Comparison of ENCODE assay signal across 12 cellular contexts in the genomic region with DNA sequence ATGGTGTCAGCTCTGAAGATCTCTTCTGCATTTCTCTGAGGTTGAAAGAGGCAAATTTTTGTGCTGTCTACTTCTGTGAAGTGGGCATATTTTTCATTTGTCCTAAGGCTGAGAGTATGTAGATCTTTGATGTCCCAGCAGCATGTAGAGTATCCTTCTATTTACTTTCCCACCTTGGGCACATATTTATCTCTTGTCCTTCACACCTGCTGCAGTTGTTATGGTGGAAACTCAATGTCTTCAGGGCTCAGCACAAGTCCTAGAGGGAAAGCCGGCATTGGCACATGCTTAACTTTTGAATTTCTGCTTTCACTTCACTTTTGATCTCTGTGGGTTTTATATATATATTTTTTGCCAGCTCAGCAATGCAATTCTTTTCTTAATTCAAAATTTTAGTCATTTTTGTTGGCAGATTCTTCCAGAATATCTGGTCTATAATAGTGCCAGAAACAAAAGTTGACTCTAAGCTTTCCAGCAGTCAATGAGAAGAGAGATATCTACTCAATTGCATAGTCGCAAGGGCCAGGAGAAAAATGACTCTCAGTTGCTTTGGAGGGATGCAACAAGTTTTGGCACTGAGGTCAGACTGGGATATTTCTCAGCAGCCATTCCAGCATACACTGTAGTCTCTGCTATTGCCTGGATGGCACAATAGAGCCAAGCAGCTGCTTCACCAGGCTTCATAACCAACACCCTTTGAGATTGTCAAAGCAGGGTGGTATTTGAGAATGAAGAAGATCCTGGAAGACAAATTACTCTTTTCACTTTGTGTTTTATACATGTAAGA.
"Had no signal": no experiment of that assay in that cellular context is flagged by ENCODE, and none has a peak within 500 bp of the region (broad histone marks: within the 10 kb centered on the region; RNA-seq: fewer than 3 reads in every experiment).

No MANE protein-coding gene starts in this region.

- H3K27ac Mint-ChIP-seq: activated CD4-positive, alpha-beta T cell treated with anti-CD3 and anti-CD28 coated beads, Interleukin-2, amount 10 ng/mL, durations not matched to agents 7 days and 5 days; activated naive CD8-positive, alpha-beta T cell treated with anti-CD3 and anti-CD28 coated beads, Interleukin-2, amount 10 ng/mL, durations not matched to agents 7 days and 5 days; stimulated activated naive B cell treated with anti-CD40 and anti-IgM and Interleukin-4, amounts not matched to agents 10 μg/mL and 1 μg/mL and 100 μg/mL, for 72 hours; T-helper 2 cell treated with Interferon-gamma antibody and Interleukin-4, amounts not matched to agents 5 μg/mL and 100 μg/mL, for 36 hours had no signal

- H3K27me3 Mint-ChIP-seq: activated CD4-positive, alpha-beta T cell treated with anti-CD3 and anti-CD28 coated beads, Interleukin-2, amount 10 ng/mL, durations not matched to agents 7 days and 5 days; activated naive CD8-positive, alpha-beta T cell treated with anti-CD3 and anti-CD28 coated beads, Interleukin-2, amount 10 ng/mL, durations not matched to agents 7 days and 5 days; stimulated activated naive B cell treated with anti-CD40 and anti-IgM and Interleukin-4, amounts not matched to agents 10 μg/mL and 1 μg/mL and 100 μg/mL, for 72 hours had no signal

- ATAC-seq: left ventricle myocardium superior; stimulated activated naive B cell treated with anti-CD40 and anti-IgM and Interleukin-4, amounts not matched to agents 10 μg/mL and 1 μg/mL and 100 μg/mL, for 72 hours had no signal

- H3K27me3 ChIP-seq: tibial artery had no signal

- DNase-seq: activated CD4-positive, alpha-beta T cell treated with anti-CD3 and anti-CD28 coated beads, Interleukin-2, amount 10 ng/mL, durations not matched to agents 7 days and 5 days; activated CD4-positive, CD25-positive, alpha-beta regulatory T cell; activated CD8-positive, alpha-beta memory T cell treated with anti-CD3 and anti-CD28 coated beads for 24 hours; activated naive CD4-positive, alpha-beta T cell; activated naive CD8-positive, alpha-beta T cell treated with anti-CD3 and anti-CD28 coated beads, Interleukin-2, amount 10 ng/mL, durations not matched to agents 7 days and 5 days; effector memory CD4-positive, alpha-beta T cell; hippocampal formation; left ventricle myocardium superior; mesendoderm; stimulated activated naive B cell treated with anti-CD40 and anti-IgM and Interleukin-4, amounts not matched to agents 10 μg/mL and 1 μg/mL and 100 μg/mL, for 72 hours; tibial artery had no signal

- H3K4me1 Mint-ChIP-seq: activated CD4-positive, alpha-beta T cell treated with anti-CD3 and anti-CD28 coated beads, Interleukin-2, amount 10 ng/mL, durations not matched to agents 7 days and 5 days; activated naive CD8-positive, alpha-beta T cell treated with anti-CD3 and anti-CD28 coated beads, Interleukin-2, amount 10 ng/mL, durations not matched to agents 7 days and 5 days; stimulated activated naive B cell treated with anti-CD40 and anti-IgM and Interleukin-4, amounts not matched to agents 10 μg/mL and 1 μg/mL and 100 μg/mL, for 72 hours had no signal

- H3K36me3 ChIP-seq: tibial artery had no signal

- H3K36me3 Mint-ChIP-seq: activated naive CD8-positive, alpha-beta T cell treated with anti-CD3 and anti-CD28 coated beads, Interleukin-2, amount 10 ng/mL, durations not matched to agents 7 days and 5 days; stimulated activated naive B cell treated with anti-CD40 and anti-IgM and Interleukin-4, amounts not matched to agents 10 μg/mL and 1 μg/mL and 100 μg/mL, for 72 hours had no signal

- H3K4me3 Mint-ChIP-seq: activated CD4-positive, alpha-beta T cell treated with anti-CD3 and anti-CD28 coated beads, Interleukin-2, amount 10 ng/mL, durations not matched to agents 7 days and 5 days; activated naive CD8-positive, alpha-beta T cell treated with anti-CD3 and anti-CD28 coated beads, Interleukin-2, amount 10 ng/mL, durations not matched to agents 7 days and 5 days; stimulated activated naive B cell treated with anti-CD40 and anti-IgM and Interleukin-4, amounts not matched to agents 10 μg/mL and 1 μg/mL and 100 μg/mL, for 72 hours; T-helper 2 cell treated with Interferon-gamma antibody and Interleukin-4, amounts not matched to agents 5 μg/mL and 100 μg/mL, for 36 hours had no signal

- H3K27ac ChIP-seq: tibial artery had no signal

- H3K4me3 ChIP-seq: tibial artery had no signal
